In genomic region chr7:44757311-44757710, GRCh38 we compare ENCODE assay signal across 21 cellular contexts. TPM values are rescaled to one million over a fixed set of nuclear protein-coding genes. Genes with fewer than 3 reads are reported as not detected.
A peak's percentile ranks its signal among the peaks of the same experiment; 100 is the strongest.
DNase-seq lines count a peak whose midpoint lies in the region; ATAC-seq and TF ChIP-seq lines count a peak whose summit lies in the region.
"Had no signal": no experiment of that assay in that cellular context is flagged by ENCODE, and none has a peak within 500 bp of the region (broad histone marks: within the 10 kb centered on the region; RNA-seq: fewer than 3 reads in every experiment).

No MANE protein-coding gene starts in this region.

- no peak for ATAC-seq in GM18517 (IDR thresholded peaks at IDR 0.05; ENCODE audit: unreplicated experiment)
- ATAC-seq: activated CD8-positive, alpha-beta T cell treated with anti-CD3 and anti-CD28 coated beads, Interleukin-2, amount 10 ng/mL, durations not matched to agents 7 days and 5 days; effector memory CD8-positive, alpha-beta T cell; GM23338; HepG2 had no signal

- no peak overlapping the region for H3K27ac ChIP-seq in adrenal gland
- H3K27ac ChIP-seq: SJSA1 had no signal

- peaks cover 0 to 13% of the 10 kb centered on the region in 2 donors for H3K4me1 ChIP-seq in adrenal gland (replicated peaks in 1 of 2)
- H3K4me1 ChIP-seq: SJSA1 had no signal

- DNase-seq in AG20443 (ENCODE audit: low spot score), result peak; percentile 5
- DNase-seq in NCI-H1694 (lab: John Stamatoyannopoulos, UW), result peak; percentile 73
- peak in 32 of 42 donors; percentile 23 to 77 (median 56) for DNase-seq in head of caudate nucleus
- DNase-seq in posterior cingulate gyrus, result peak in 6 of 10 donors; percentile 35 to 94 (median 54)
- no peak for DNase-seq in HEK293T (ENCODE audit: extremely low spot score)
- no peak for DNase-seq in GM19238 (ENCODE audit: insufficient read length, low spot score)
- no peak for DNase-seq in adrenal gland
- DNase-seq: activated CD4-positive, CD25-positive, alpha-beta regulatory T cell; activated CD8-positive, alpha-beta T cell treated with anti-CD3 and anti-CD28 coated beads, Interleukin-2, amount 10 ng/mL, durations not matched to agents 7 days and 5 days; activated naive CD8-positive, alpha-beta T cell treated with anti-CD3 and anti-CD28 coated beads for 36 hours; central memory CD4-positive, alpha-beta T cell; effector memory CD8-positive, alpha-beta T cell; kidney; MG63; NCI-H187 treated with DMSO at 0.1 percent for 48 hours; NCI-H524 treated with DMSO at 0.1 percent for 48 hours; stimulated activated naive CD4-positive, alpha-beta T cell treated with Interleukin-2 at 50 U/mL for 16 hours had no signal

- WGBS in adrenal gland, 4 donors, result 76 to 84% (median 82%) methylated on average over 10 of the region's 10 CpGs

- intact Hi-C loops in head of caudate nucleus (cut with DNase I) (loop anchor here (10.0 kb wide), 1 partner anchor 87 kb away; the partner anchor contains the start of gene H2AZ2), posterior cingulate gyrus (cut with DNase I) (no loop called here), adrenal gland (cut with DNase I) (no loop called here)

- no peak for TF ChIP-seq CTCF in adrenal gland (IDR thresholded peaks at IDR 0.05)

- TF ChIP-seq POLR2A in adrenal gland (IDR thresholded peaks at IDR 0.05), result no peak

- peaks cover 0 to 54% of the 10 kb centered on the region in 2 donors for H3K36me3 ChIP-seq in adrenal gland (replicated peaks in 1 of 2)

- no peak overlapping the region for H3K4me3 ChIP-seq in adrenal gland
- H3K4me3 ChIP-seq: GM23338, MG63, SJSA1 had no signal

- CTCF ChIA-PET in HEK293T (lab: Yijun Ruan, JAX), result no interaction called here

- no peaks in the 10 kb centered on the region for H3K9me3 ChIP-seq in adrenal gland (replicated peaks in 1 of 3)
- H3K9me3 ChIP-seq: MG63, SJSA1 had no signal

- no peaks in the 10 kb centered on the region for H3K27me3 ChIP-seq in adrenal gland
- H3K27me3 ChIP-seq: MG63, SJSA1 had no signal

- POLR2A ChIA-PET in HEK293T (lab: Yijun Ruan, JAX), result no interaction called here

TF ChIP-seq in HEK293T, 16 proteins besides CTCF, POLR2A, EP300 and RAD21:
- TF ChIP-seq ZNF384 (IDR thresholded peaks at IDR 0.05) (no peak), ARNT (IDR thresholded peaks at IDR 0.05) (no peak), SUZ12 (IDR thresholded peaks at IDR 0.05) (no peak), FOXK2 (IDR thresholded peaks at IDR 0.05) (no peak), HDGF (IDR thresholded peaks at IDR 0.05; ENCODE audit: borderline replicate concordance) (no peak), FOXA1 (IDR thresholded peaks at IDR 0.05) (no peak), LEF1 (IDR thresholded peaks at IDR 0.05; ENCODE audit: borderline replicate concordance) (no peak), ELF4 (IDR thresholded peaks at IDR 0.05) (no peak)

RNA-seq across cellular contexts. Expression of gene ZMIZ2, which starts 8.7 kb away (rescaled TPM):
- total RNA-seq in adrenal gland, result 100 to 1,000 TPM in 1 of 8 donors, 10 to 100 TPM in 7; 19.2 to 116 (median 53.7) TPM
- polyA plus RNA-seq in adrenal gland, result 100 to 1,000 TPM in 1 of 3 donors, 10 to 100 TPM in 2; 33.3 to 280 (median 96.3) TPM

RNA-seq across cellular contexts. Expression of gene PPIA, which starts 39.2 kb away (rescaled TPM):
- total RNA-seq in adrenal gland, result 1,000 to 10,000 TPM in 4 of 8 donors, 100 to 1,000 TPM in 4; 589 to 1,729 (median 1,078) TPM
- 1,000 to 10,000 TPM; 1,388 to 3,672 (median 3,342) TPM for polyA plus RNA-seq in adrenal gland

Comparison
In these comparisons a context has a peak if more than half of its experiments do, and no peak if none do; other contexts are left out.
1. DNase-seq: peak in AG20443 (single experiment), NCI-H1694 (single experiment), head of caudate nucleus (32 of 42) and posterior cingulate gyrus (6 of 10); none in HEK293T (single experiment), GM19238 (single experiment) and adrenal gland (0 of 7).